ENCODE assay signal across 13 cellular contexts in genomic region chr19:3697671-3698385, GRCh38. TPM values are rescaled to one million over a fixed set of nuclear protein-coding genes. Genes with fewer than 3 reads are reported as not detected.
A peak's percentile ranks its signal among the peaks of the same experiment; 100 is the strongest.
DNase-seq lines count a peak whose midpoint lies in the region; ATAC-seq and TF ChIP-seq lines count a peak whose summit lies in the region.
"Had no signal": no experiment of that assay in that cellular context is flagged by ENCODE, and none has a peak within 500 bp of the region (broad histone marks: within the 10 kb centered on the region; RNA-seq: fewer than 3 reads in every experiment).

No MANE protein-coding gene starts in this region.

- peak overlapping the region; percentile 46 for H3K27ac ChIP-seq in BLaER1
- H3K27ac ChIP-seq in colonic mucosa, result peak overlapping the region; percentile 9
- H3K27ac ChIP-seq in smooth muscle cell (ENCODE audit: low read depth), result no peak overlapping the region
- H3K27ac ChIP-seq: SK-N-MC had no signal

- DNase-seq in colonic mucosa (no peak), nephron progenitor cell (no peak), smooth muscle cell (lab: John Stamatoyannopoulos, UW; ENCODE audit: unreplicated experiment) (no peak), DMS114 treated with DMSO at 0.1 percent for 48 hours (lab: John Stamatoyannopoulos, UW; ENCODE audit: unreplicated experiment) (no peak), H4 (ENCODE audit: low spot score) (no peak)
- DNase-seq: activated CD8-positive, alpha-beta memory T cell treated with anti-CD3 and anti-CD28 coated beads for 24 hours; DMS153; left colon had no signal

- no peak for ATAC-seq in HG03039 (IDR thresholded peaks at IDR 0.05; ENCODE audit: unreplicated experiment)
- ATAC-seq: left colon had no signal

- peaks cover 68% of the 10 kb centered on the region for H4K20me1 ChIP-seq in BLaER1
- H4K20me1 ChIP-seq in smooth muscle cell (ENCODE audit: low read depth), result peaks cover 66% of the 10 kb centered on the region

- H3K27ac Mint-ChIP-seq in nephron progenitor cell, result peak overlapping the region; percentile 92

- WGBS in smooth muscle cell (ENCODE audit: low lambda C conversion rate), result 97% methylated on average over 39 of the region's 43 CpGs

- H3K9ac ChIP-seq in BLaER1 (peak overlapping the region; percentile 56), colonic mucosa (ENCODE audit: low read depth in 2 of 2, low read length in 2 of 2) (peak overlapping the region in 1 of 2 donors; percentile 35), smooth muscle cell (ENCODE audit: low read depth) (no peak overlapping the region)

- H3K9me3 Mint-ChIP-seq in nephron progenitor cell, result no peaks in the 10 kb centered on the region

- H3F3A ChIP-seq in smooth muscle cell (ENCODE audit: low read depth), result no peaks in the 10 kb centered on the region

- H3K4me3 ChIP-seq in BLaER1, result peak overlapping the region; percentile 33; the same call in 1 of the 2 replicates
- H3K4me3 ChIP-seq in GM12875 (ENCODE audit: low read depth, low read length), result peak overlapping the region; percentile 38
- H3K4me3 ChIP-seq in colonic mucosa, result no peak overlapping the region
- H3K4me3 ChIP-seq in smooth muscle cell, result no peak overlapping the region
- H3K4me3 ChIP-seq: SK-N-MC had no signal

- H3K27me3 ChIP-seq in BLaER1, result no peaks in the 10 kb centered on the region
- no peaks in the 10 kb centered on the region for H3K27me3 ChIP-seq in colonic mucosa
- no peaks in the 10 kb centered on the region for H3K27me3 ChIP-seq in smooth muscle cell (ENCODE audit: low read depth)
- H3K27me3 ChIP-seq: breast epithelium had no signal

- no peaks in the 10 kb centered on the region for H3K27me3 Mint-ChIP-seq in nephron progenitor cell (ENCODE audit: low read depth, poor library complexity)

- no peaks in the 10 kb centered on the region for H3K9me3 ChIP-seq in BLaER1
- H3K9me3 ChIP-seq in colonic mucosa, result no peaks in the 10 kb centered on the region
- H3K9me3 ChIP-seq in smooth muscle cell (replicated peaks; ENCODE audit: low read depth), result no peaks in the 10 kb centered on the region
- H3K9me3 ChIP-seq: breast epithelium had no signal

- peak overlapping the region; percentile 98 for H3K4me2 ChIP-seq in BLaER1
- H3K4me2 ChIP-seq in smooth muscle cell, result no peak overlapping the region

- H3K36me3 ChIP-seq in BLaER1 (peaks cover 21% of the 10 kb centered on the region), colonic mucosa (no peaks in the 10 kb centered on the region), smooth muscle cell (ENCODE audit: low read depth) (no peaks in the 10 kb centered on the region)
- H3K36me3 ChIP-seq: breast epithelium had no signal

- intact Hi-C loops in colonic mucosa (cut with DNase I), result no loop called here

- H3K4me1 ChIP-seq in BLaER1 (peaks cover 40% of the 10 kb centered on the region), colonic mucosa (no peaks in the 10 kb centered on the region), smooth muscle cell (ENCODE audit: low read depth) (no peaks in the 10 kb centered on the region)

- peaks cover 32% of the 10 kb centered on the region for H3K4me1 Mint-ChIP-seq in nephron progenitor cell

- no peak for TF ChIP-seq CTCF in GM12875 (IDR thresholded peaks at IDR 0.05; ENCODE audit: borderline replicate concordance, insufficient read depth, low read depth, low read length)
- no peak for TF ChIP-seq CTCF in colonic mucosa (IDR thresholded peaks at IDR 0.05)
- no peak for TF ChIP-seq CTCF in nephron progenitor cell (IDR thresholded peaks at IDR 0.05)
- TF ChIP-seq CTCF in smooth muscle cell (IDR thresholded peaks at IDR 0.05; ENCODE audit: borderline replicate concordance, insufficient read depth, poor library complexity, severe bottlenecking), result no peak

- H2AFZ ChIP-seq in smooth muscle cell (ENCODE audit: low read depth), result no peak overlapping the region

- H3K79me2 ChIP-seq in smooth muscle cell (ENCODE audit: low read depth), result peaks cover 70% of the 10 kb centered on the region

- peak overlapping the region; percentile 90 for H3K4me3 Mint-ChIP-seq in nephron progenitor cell

- H3K36me3 Mint-ChIP-seq in nephron progenitor cell (ENCODE audit: low read depth), result peaks cover 3% of the 10 kb centered on the region

RNA-seq across cellular contexts. Expression of gene PIP5K1C, which starts 2.4 kb away (rescaled TPM):
- total RNA-seq in colonic mucosa (10 to 100 TPM; 22.8 to 31.2 TPM), smooth muscle cell (8.2 and 13.2 TPM in 2 replicates)
- 27.2 and 29.9 TPM in 2 replicates for polyA plus RNA-seq in smooth muscle cell
- total RNA-seq in H4 (2014; rRNA removed; shearing (Covaris generic)), result 5.3 and 6.8 TPM in 2 replicates

RNA-seq across cellular contexts. Expression of gene TJP3, which starts 10.4 kb away (rescaled TPM):
- total RNA-seq in colonic mucosa (100 to 1,000 TPM; 268 to 296 TPM), smooth muscle cell (1.7 and 6.2 TPM in 2 replicates)
- 1.2 and 9.0 TPM in 2 replicates for polyA plus RNA-seq in smooth muscle cell
- 1.5 TPM in 1 of 2 replicates, not detected in the other for total RNA-seq in H4 (2014; rRNA removed; shearing (Covaris generic))

Comparison
In these comparisons a context has a peak if more than half of its experiments do, and no peak if none do; other contexts are left out.
1. H3K4me3 ChIP-seq: peak in BLaER1 (single experiment) and GM12875 (single experiment); none in colonic mucosa (single experiment) and smooth muscle cell (single experiment).
2. RNA of gene TJP3, which starts 10.4 kb away (total RNA-seq): 268 to 296 TPM in colonic mucosa; 1.7 to 6.2 TPM in smooth muscle cell and 1.5 TPM in H4; every median in the first group is over 10 times any median in the second.